Comparison of ENCODE assay signal across 9 cellular contexts in the genomic region with DNA sequence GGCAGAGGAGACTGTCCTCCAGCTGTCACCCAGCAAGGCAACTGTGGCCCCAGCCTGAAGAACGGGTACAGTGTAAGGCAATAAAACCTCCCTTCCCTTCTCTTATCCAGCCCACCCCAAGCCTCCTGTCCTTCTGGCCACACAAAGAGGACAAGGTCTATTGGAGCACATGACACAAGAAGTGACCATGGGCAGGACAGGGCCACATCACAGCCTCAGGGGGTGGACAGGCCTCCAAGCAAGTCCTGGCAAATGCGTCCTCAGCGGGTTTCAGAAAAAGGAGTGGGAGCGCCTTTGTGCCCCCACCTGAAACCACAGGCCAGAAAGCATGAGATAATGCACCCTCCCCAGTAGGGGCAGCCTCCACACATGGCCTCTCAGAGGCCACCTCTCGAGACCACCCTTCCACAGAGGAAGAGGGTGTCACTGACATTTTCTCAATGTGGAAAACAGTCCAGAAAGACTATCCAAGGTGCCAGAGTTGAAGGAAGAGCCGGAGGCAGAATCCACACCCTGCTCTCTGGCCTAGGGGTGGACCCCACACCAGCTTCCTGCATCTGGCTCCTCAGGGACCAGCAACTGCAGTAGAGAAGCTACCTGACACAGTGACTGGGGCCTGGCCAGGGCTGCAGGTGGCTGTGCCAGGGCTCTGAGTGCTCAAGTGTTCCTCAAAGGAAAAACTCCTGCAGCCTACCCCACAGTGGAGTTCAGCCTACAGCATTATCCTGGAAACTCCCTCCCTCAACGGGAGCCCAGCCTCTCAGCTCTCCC. TPM values are rescaled to one million over a fixed set of nuclear protein-coding genes. Genes with fewer than 3 reads are reported as not detected.
A peak's percentile ranks its signal among the peaks of the same experiment; 100 is the strongest.
DNase-seq lines count a peak whose midpoint lies in the region; ATAC-seq and TF ChIP-seq lines count a peak whose summit lies in the region.
"Had no signal": no experiment of that assay in that cellular context is flagged by ENCODE, and none has a peak within 500 bp of the region (broad histone marks: within the 10 kb centered on the region; RNA-seq: fewer than 3 reads in every experiment).

No MANE protein-coding gene starts in this region.

- CTCF ChIA-PET in MCF 10A (lab: Yijun Ruan, JAX): interaction anchor here (0.6 to 1.7 kb wide), 4 partner anchors 13 to 1219 kb away, joined by 3 to 9 read pairs (median 4); no protein-coding TSS in a partner anchor

- no TSS peak for BruUV-seq in MCF 10A (replicated peaks; lab: Mats Ljungman, UMichigan)

- no peaks in the 10 kb centered on the region for H3K36me3 ChIP-seq in thyroid gland

- peaks cover 86 to 94% of the 10 kb centered on the region in 2 donors for H3K4me1 ChIP-seq in thyroid gland

- H3K4me3 ChIP-seq in thyroid gland (replicated peaks in 1 of 3): no peak overlapping the region

- no peaks in the 10 kb centered on the region for H3K27me3 ChIP-seq in thyroid gland

- no peak for DNase-seq in activated T-cell treated with anti-CD3 and anti-CD28 coated beads, Interleukin-2, amount 50 U/mL, for 24 hours
- DNase-seq in activated T-cell treated with anti-CD3 and anti-CD28 coated beads, Interleukin-2, amount 50 U/mL, for 4 hours: no peak
- DNase-seq in MCF 10A (ENCODE audit: unreplicated experiment) (no peak), mesothelial cell of epicardium (ENCODE audit: low spot score in 2 of 2, unreplicated experiment in 2 of 2) (no peak), thyroid gland (peak; percentile 64 to 75), HPDE6-E6E7 (ENCODE audit: extremely low spot score) (no peak)
- DNase-seq: stimulated activated CD4-positive, alpha-beta T cell treated with anti-CD3 and anti-CD28 coated beads, Interleukin-4, amount 100 ng/mL, for 1 hour had no signal

- H3K9me3 Mint-ChIP-seq in activated T-cell treated with anti-CD3 and anti-CD28 coated beads, Interleukin-2, amount 50 U/mL, for 24 hours: no peaks in the 10 kb centered on the region
- H3K9me3 Mint-ChIP-seq in activated T-cell treated with anti-CD3 and anti-CD28 coated beads, Interleukin-2, amount 50 U/mL, for 4 hours: peaks cover 10% of the 10 kb centered on the region
- H3K9me3 Mint-ChIP-seq in MCF 10A (ENCODE audit: unreplicated experiment): no peaks in the 10 kb centered on the region
- H3K9me3 Mint-ChIP-seq in mesothelial cell of epicardium: peaks cover 11% of the 10 kb centered on the region

- peak overlapping the region; percentile 83 to 94 (median 90) for H3K27ac ChIP-seq in thyroid gland

- POLR2A ChIA-PET in MCF 10A (lab: Yijun Ruan, JAX): interaction anchor here (0.7 to 5.3 kb wide), 4 partner anchors 15 to 49 kb away, joined by 3 to 34 read pairs (median 7); partner anchors contain the start of gene NBEAL2

- intact Hi-C loops in MCF 10A (cut with micrococcal nuclease) (no loop called here), thyroid gland (cut with DNase I) (no loop called here)

- H3K4me3 Mint-ChIP-seq in activated T-cell treated with anti-CD3 and anti-CD28 coated beads, Interleukin-2, amount 50 U/mL, for 24 hours: no peak overlapping the region
- no peak overlapping the region for H3K4me3 Mint-ChIP-seq in activated T-cell treated with anti-CD3 and anti-CD28 coated beads, Interleukin-2, amount 50 U/mL, for 4 hours
- H3K4me3 Mint-ChIP-seq in MCF 10A (ENCODE audit: unreplicated experiment): no peak overlapping the region
- H3K4me3 Mint-ChIP-seq in mesothelial cell of epicardium: no peak overlapping the region

- no peak for ATAC-seq in activated T-cell treated with anti-CD3 and anti-CD28 coated beads, Interleukin-2, amount 50 U/mL, for 4 hours
- ATAC-seq in HG02588 (IDR thresholded peaks at IDR 0.05; ENCODE audit: unreplicated experiment): no peak
- ATAC-seq in HG03095 (IDR thresholded peaks at IDR 0.05; ENCODE audit: unreplicated experiment): no peak

- peaks cover 89% of the 10 kb centered on the region for H3K36me3 Mint-ChIP-seq in activated T-cell treated with anti-CD3 and anti-CD28 coated beads, Interleukin-2, amount 50 U/mL, for 24 hours (ENCODE audit: low read depth)
- H3K36me3 Mint-ChIP-seq in activated T-cell treated with anti-CD3 and anti-CD28 coated beads, Interleukin-2, amount 50 U/mL, for 4 hours (ENCODE audit: insufficient read depth): peaks cover 26% of the 10 kb centered on the region
- peaks cover 6% of the 10 kb centered on the region for H3K36me3 Mint-ChIP-seq in MCF 10A (ENCODE audit: insufficient read depth, unreplicated experiment)
- H3K36me3 Mint-ChIP-seq in mesothelial cell of epicardium: peaks cover 13% of the 10 kb centered on the region

- H3K4me1 Mint-ChIP-seq in activated T-cell treated with anti-CD3 and anti-CD28 coated beads, Interleukin-2, amount 50 U/mL, for 24 hours (ENCODE audit: low read depth): peaks cover 81% of the 10 kb centered on the region
- H3K4me1 Mint-ChIP-seq in activated T-cell treated with anti-CD3 and anti-CD28 coated beads, Interleukin-2, amount 50 U/mL, for 4 hours (ENCODE audit: low read depth): peaks cover 61% of the 10 kb centered on the region
- peaks cover 46% of the 10 kb centered on the region for H3K4me1 Mint-ChIP-seq in MCF 10A (ENCODE audit: insufficient read depth, unreplicated experiment)
- peaks cover 47% of the 10 kb centered on the region for H3K4me1 Mint-ChIP-seq in mesothelial cell of epicardium

- WGBS in thyroid gland, 2 donors: 68 to 76% methylated on average over 6 to 7 of the region's 7 CpGs

- peak overlapping the region; percentile 59 for H3K27ac Mint-ChIP-seq in activated T-cell treated with anti-CD3 and anti-CD28 coated beads, Interleukin-2, amount 50 U/mL, for 24 hours
- H3K27ac Mint-ChIP-seq in MCF 10A (ENCODE audit: low read depth, unreplicated experiment) (peak overlapping the region; percentile 81), mesothelial cell of epicardium (peak overlapping the region; percentile 68)

- no peaks in the 10 kb centered on the region for H3K9me3 ChIP-seq in thyroid gland

- H3K27me3 Mint-ChIP-seq in activated T-cell treated with anti-CD3 and anti-CD28 coated beads, Interleukin-2, amount 50 U/mL, for 24 hours: no peaks in the 10 kb centered on the region
- no peaks in the 10 kb centered on the region for H3K27me3 Mint-ChIP-seq in activated T-cell treated with anti-CD3 and anti-CD28 coated beads, Interleukin-2, amount 50 U/mL, for 4 hours (ENCODE audit: low read depth)
- H3K27me3 Mint-ChIP-seq in MCF 10A (ENCODE audit: insufficient read depth, unreplicated experiment) (no peaks in the 10 kb centered on the region), mesothelial cell of epicardium (ENCODE audit: low read depth) (no peaks in the 10 kb centered on the region)

- TF ChIP-seq CTCF in MCF 10A (IDR thresholded peaks at IDR 0.05; ENCODE audit: unreplicated experiment) (no peak), mesothelial cell of epicardium (IDR thresholded peaks at IDR 0.05; ENCODE audit: unreplicated experiment) (no peak), thyroid gland (IDR thresholded peaks at IDR 0.05) (no peak)

- no peak for TF ChIP-seq POLR2A in thyroid gland (IDR thresholded peaks at IDR 0.05)

RNA-seq across cellular contexts. Expression of gene CCDC12, which starts 43.9 kb away (rescaled TPM):
- 10 to 100 TPM; 75.9 to 77.6 (median 76.5) TPM for total RNA-seq in activated T-cell treated with anti-CD3 and anti-CD28 coated beads, Interleukin-2, amount 50 U/mL, for 4 hours
- total RNA-seq in MCF 10A (2022) (43.9 and 45.9 TPM in 2 replicates), mesothelial cell of epicardium (49.7 to 52.4 TPM (median 50.5 TPM) in 3 replicates), thyroid gland (10 to 100 TPM; 43.2 to 60.6 (median 51.8) TPM)

RNA-seq across cellular contexts. Expression of gene NBEAL2, which starts 46.8 kb away (rescaled TPM):
- 10 to 100 TPM; 75.5 to 86.9 (median 80.7) TPM for total RNA-seq in activated T-cell treated with anti-CD3 and anti-CD28 coated beads, Interleukin-2, amount 50 U/mL, for 4 hours
- total RNA-seq in MCF 10A (2022) (14.2 and 20.2 TPM in 2 replicates), mesothelial cell of epicardium (83.5 to 86.9 TPM (median 84.2 TPM) in 3 replicates), thyroid gland (10 to 100 TPM; 19.4 to 38.6 (median 27.5) TPM)

RNA-seq across cellular contexts. Expression of gene PTH1R, which starts 55.1 kb away (rescaled TPM):
- not detected for total RNA-seq in activated T-cell treated with anti-CD3 and anti-CD28 coated beads, Interleukin-2, amount 50 U/mL, for 4 hours
- not detected in 2 replicates for total RNA-seq in MCF 10A (2022)
- 34.3 to 38.0 TPM (median 36.4 TPM) in 3 replicates for total RNA-seq in mesothelial cell of epicardium
- 10 to 100 TPM in 1 of 4 donors, 1 to 10 TPM in 3; 1.2 to 10.6 (median 4.4) TPM for total RNA-seq in thyroid gland

Comparison
In these comparisons a context has a peak if more than half of its experiments do, and no peak if none do; other contexts are left out.
1. DNase-seq: peak in thyroid gland (2 of 2); none in activated T-cell treated with anti-CD3 and anti-CD28 coated beads, Interleukin-2, amount 50 U/mL, for 24 hours (single experiment), activated T-cell treated with anti-CD3 and anti-CD28 coated beads, Interleukin-2, amount 50 U/mL, for 4 hours (single experiment), MCF 10A (single experiment), mesothelial cell of epicardium (0 of 2) and HPDE6-E6E7 (single experiment).
2. Peak in every context shown above with its lines, with median percentiles within 50 percentile points of each other: H3K27ac Mint-ChIP-seq.